8 cellular contexts compared by ENCODE assay signal in the genomic region with DNA sequence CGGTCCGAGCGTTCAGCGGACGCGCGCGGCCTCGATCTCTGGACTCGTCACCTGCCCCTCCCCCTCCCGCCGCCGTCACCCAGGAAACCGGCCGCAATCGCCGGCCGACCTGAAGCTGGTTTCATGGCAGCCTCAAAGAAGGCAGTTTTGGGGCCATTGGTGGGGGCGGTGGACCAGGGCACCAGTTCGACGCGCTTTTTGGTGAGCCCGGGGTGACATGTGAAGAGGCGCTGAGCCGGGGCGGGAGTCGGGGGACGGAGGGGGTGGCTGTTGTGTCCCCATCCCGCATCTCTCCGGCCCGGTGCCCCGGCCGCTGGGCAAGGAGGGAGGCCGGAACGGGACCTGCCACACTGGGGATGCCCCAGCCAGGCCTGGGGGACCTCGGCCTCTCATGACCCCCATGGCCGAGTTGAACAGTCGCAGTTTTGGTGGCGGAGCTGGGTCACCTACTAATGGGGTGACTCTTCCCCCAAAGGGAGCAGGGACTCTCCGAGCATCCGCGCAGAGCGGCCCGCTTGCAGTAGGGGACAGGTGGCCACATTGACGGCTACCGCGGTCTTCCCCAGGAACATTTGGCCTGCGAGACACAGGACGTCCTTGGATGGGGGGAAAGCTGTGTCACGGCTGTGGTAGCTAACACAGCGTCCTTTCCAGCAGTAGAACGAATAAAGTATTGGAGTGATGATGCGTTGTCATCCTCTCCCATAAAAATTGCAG. TPM values are rescaled to one million over a fixed set of nuclear protein-coding genes. Genes with fewer than 3 reads are reported as not detected.
DNase-seq lines count a peak whose midpoint lies in the region; ATAC-seq, FAIRE-seq and TF ChIP-seq lines count a peak whose summit lies in the region.

Gene GK (plus strand): TSS at position 9 of the 717 bp plus-strand sequence. CDS start 115 bp downstream, at position 124.

- H3K27me3 ChIP-seq in body of pancreas (no peaks in the 10 kb centered on the region), keratinocyte (ENCODE audit: control insufficient read depth, extremely low read depth, insufficient read depth, low read length) (no peaks in the 10 kb centered on the region)

- H3K9me3 ChIP-seq in OCI-LY7 (ENCODE audit: low read length) (no peaks in the 10 kb centered on the region), body of pancreas (no peaks in the 10 kb centered on the region), keratinocyte (ENCODE audit: control insufficient read depth, low read depth, low read length) (no peaks in the 10 kb centered on the region)

- POLR2A ChIA-PET in OCI-LY7 (lab: Charles Lee) = no interaction called here

- intact Hi-C loops in OCI-LY7 (cut with micrococcal nuclease; ENCODE audit: unreplicated experiment) (loop anchor here (5.0 to 10.0 kb wide), 3 partner anchors 76 to 234 kb away; partner anchors contain the start of genes TAB3 and TASL), body of pancreas (cut with DNase I) (no loop called here)

- H3K4me1 ChIP-seq in OCI-LY7 (ENCODE audit: insufficient read depth, low read length, poor library complexity, severe bottlenecking) (peaks cover 26% of the 10 kb centered on the region), body of pancreas (no peaks in the 10 kb centered on the region), keratinocyte (ENCODE audit: control insufficient read depth, extremely low read depth, insufficient read depth, low read length) (peaks cover 8% of the 10 kb centered on the region)

- H3K4me3 ChIP-seq in OCI-LY7 (ENCODE audit: low read depth, low read length, poor library complexity, severe bottlenecking) (peak within 1 kb of the TSS; percentile 87), body of pancreas (peak within 1 kb of the TSS; percentile 22 to 33), keratinocyte (ENCODE audit: control insufficient read depth in 2 of 3, extremely low read depth in 1 of 3, insufficient read depth in 2 of 3, low read depth in 1 of 3, low read length in 3 of 3) (peak within 1 kb of the TSS; percentile 48 to 68 (median 64))

- TSS peak; percentile 55 for BruUV-seq in OCI-LY7 (replicated peaks; lab: Mats Ljungman, UMichigan)

- H3K9ac ChIP-seq in keratinocyte (ENCODE audit: control insufficient read depth, extremely low read depth, insufficient read depth, low read length) = peak within 1 kb of the TSS; percentile 76

- no peaks in the 10 kb centered on the region for H3K9me2 ChIP-seq in OCI-LY7 (ENCODE audit: insufficient read depth, low read length)

- no peaks in the 10 kb centered on the region for H3K36me3 ChIP-seq in OCI-LY7 (ENCODE audit: insufficient read depth, low read length)
- no peaks in the 10 kb centered on the region for H3K36me3 ChIP-seq in body of pancreas (replicated peaks in 1 of 2; ENCODE audit: insufficient read depth in 1 of 2, low read depth in 2 of 2)
- H3K36me3 ChIP-seq in keratinocyte (ENCODE audit: control insufficient read depth in 2 of 2, extremely low read depth in 1 of 2, insufficient read depth in 2 of 2, low read length in 2 of 2) = no peaks in the 10 kb centered on the region

- no peak for ATAC-seq in activated CD4-positive, CD25-positive, alpha-beta regulatory T cell treated with anti-CD3 and anti-CD28 coated beads, Interleukin-2, amount 50 U/mL, for 24 hours
- peak; percentile 3 for ATAC-seq in HG02623 (IDR thresholded peaks at IDR 0.05; ENCODE audit: unreplicated experiment)
- peak; percentile 3 for ATAC-seq in body of pancreas

- peak within 1 kb of the TSS; percentile 92 for H3K4me2 ChIP-seq in OCI-LY7 (ENCODE audit: low read length)
- H3K4me2 ChIP-seq in keratinocyte (ENCODE audit: control insufficient read depth, extremely low read depth, insufficient read depth, low read depth, low read length) = peak within 1 kb of the TSS; percentile 73

- FAIRE-seq in keratinocyte (lab: Jason Lieb, UNC) = no peak

- peak; percentile 58 for DNase-seq in activated CD4-positive, CD25-positive, alpha-beta regulatory T cell treated with anti-CD3 and anti-CD28 coated beads, Interleukin-2, amount 50 U/mL, for 72 hours
- DNase-seq in OCI-LY7 (ENCODE audit: low spot score) (peak; percentile 19), body of pancreas (peak in 3 of 4 donors; percentile 16 to 36 (median 35)), keratinocyte (ENCODE audit: low read depth, low spot score) (no peak), GOT3 (lab: John Stamatoyannopoulos, UW) (no peak)
- peak; percentile 1 for DNase-seq in stimulated activated CD8-positive, alpha-beta memory T cell treated with anti-CD3 and anti-CD28 coated beads, Interleukin-12 subunit alpha, Interleukin-12 subunit beta, amount 100 ng/mL, for 4 hours (ENCODE audit: low read depth)

- H3K27ac ChIP-seq in OCI-LY7 (ENCODE audit: low read depth, low read length, poor library complexity, severe bottlenecking) (peak within 1 kb of the TSS; percentile 48), body of pancreas (peak within 1 kb of the TSS; percentile 16 to 87 (median 76)), keratinocyte (ENCODE audit: control insufficient read depth, insufficient read depth, low read length) (peak within 1 kb of the TSS; percentile 57)

- H4K20me1 ChIP-seq in OCI-LY7 (ENCODE audit: insufficient read depth, low read length) (no peaks in the 10 kb centered on the region), keratinocyte (ENCODE audit: control insufficient read depth, extremely low read depth, insufficient read depth, low read length) (no peaks in the 10 kb centered on the region)

- TF ChIP-seq POLR2A in body of pancreas (IDR thresholded peaks at IDR 0.05) = peak in 2 of 3 donors; percentile 41 to 49

- no peaks in the 10 kb centered on the region for H3K9me1 ChIP-seq in keratinocyte (ENCODE audit: control insufficient read depth, extremely low read depth, insufficient read depth, low read length)

- dilution Hi-C loops in keratinocyte (cut with MboI; ENCODE audit: extremely low pct_ligation_motif_present, low sequenced_read_pairs) = no loop called here

- whole genome bisulfite sequencing in body of pancreas, 2 donors = 0 to 1% methylated on average over 4 to 26 of the region's 53 CpGs

- H3K79me2 ChIP-seq in OCI-LY7 (ENCODE audit: insufficient read depth, low read depth, low read length) (no peaks in the 10 kb centered on the region), keratinocyte (ENCODE audit: control insufficient read depth, insufficient read depth, low read length) (no peaks in the 10 kb centered on the region)

- H2AFZ ChIP-seq in OCI-LY7 (ENCODE audit: low read length) (peak within 1 kb of the TSS; percentile 81), keratinocyte (ENCODE audit: control insufficient read depth, low read length) (peak within 1 kb of the TSS; percentile 84)

- CTCF ChIA-PET in OCI-LY7 (lab: Charles Lee; ENCODE audit: unreplicated experiment) = no interaction called here

- TF ChIP-seq CTCF in OCI-LY7 (conservative IDR thresholded peaks at IDR 0.05; ENCODE audit: low read length) (no peak), body of pancreas (IDR thresholded peaks at IDR 0.05) (no peak), keratinocyte (optimal IDR thresholded peaks at IDR 0.05 in 1 of 3, IDR thresholded peaks at IDR 0.05 in 1 of 3, conservative IDR thresholded peaks at IDR 0.05 in 1 of 3; ENCODE audit: extremely low read depth in 1 of 3, insufficient read depth in 2 of 3, low read length in 3 of 3) (no peak)

RNA-seq across cellular contexts. Expression of gene GK, which starts in this region (rescaled TPM):
- total RNA-seq in OCI-LY7 (2014; rRNA removed; shearing (Covaris generic)) = 8.1 and 10.1 TPM in 2 replicates
- total RNA-seq in OCI-LY7 (2022) (15.5 and 19.7 TPM in 2 replicates), body of pancreas (1 to 10 TPM; 2.9 to 3.3 TPM)
- polyA plus RNA-seq in keratinocyte = 1.0 to 2.0 TPM (median 1.4 TPM) in 3 replicates
- 3.2 TPM for polyA plus RNA-seq in keratinocyte (2011; ENCODE audit: low read depth)
- 0.83 and 1.5 TPM in 2 replicates for polyA plus RNA-seq in keratinocyte (2011; cell fraction: cytosol; rRNA removed)
- 1.0 and 2.1 TPM in 2 replicates for polyA plus RNA-seq in keratinocyte (2011; cell fraction: nucleus; rRNA removed)
- polyA plus RNA-seq in keratinocyte (2012; ENCODE audit: low replicate concordance) = 1.6 and 5.2 TPM in 2 replicates
- 0.49 to 1.8 TPM (median 1.2 TPM) in 3 replicates for polyA minus RNA-seq in keratinocyte
- 3.6 TPM for polyA minus RNA-seq in keratinocyte (2011; cell fraction: cytosol; rRNA and poly(A)+ RNA removed)
- 2.0 and 2.7 TPM in 2 replicates for polyA minus RNA-seq in keratinocyte (2011; cell fraction: nucleus; rRNA and poly(A)+ RNA removed)

Comparison
In these comparisons a context has a peak if more than half of its experiments do, and no peak if none do; other contexts are left out.
1. DNase-seq: peak in activated CD4-positive, CD25-positive, alpha-beta regulatory T cell treated with anti-CD3 and anti-CD28 coated beads, Interleukin-2, amount 50 U/mL, for 72 hours (single experiment), OCI-LY7 (single experiment), body of pancreas (3 of 4) and stimulated activated CD8-positive, alpha-beta memory T cell treated with anti-CD3 and anti-CD28 coated beads, Interleukin-12 subunit alpha, Interleukin-12 subunit beta, amount 100 ng/mL, for 4 hours (single experiment); none in keratinocyte (single experiment) and GOT3 (single experiment).
2. ATAC-seq: peak in HG02623 (single experiment) and body of pancreas (single experiment); none in activated CD4-positive, CD25-positive, alpha-beta regulatory T cell treated with anti-CD3 and anti-CD28 coated beads, Interleukin-2, amount 50 U/mL, for 24 hours (0 of 2).
3. H3K4me3 ChIP-seq: peak in every context shown above with its lines; median percentile 87 in OCI-LY7; 64 in keratinocyte; 28 in body of pancreas.
4. Peak in every context shown above with its lines, with median percentiles within 50 percentile points of each other: H3K27ac ChIP-seq.